Comparison of ENCODE assay signal across 8 cellular contexts in genomic region chr4:1012031-1012739, GRCh38. TPM values are rescaled to one million over a fixed set of nuclear protein-coding genes. Genes with fewer than 3 reads are reported as not detected.
DNase-seq lines count a peak whose midpoint lies in the region; ATAC-seq and TF ChIP-seq lines count a peak whose summit lies in the region.

No MANE protein-coding gene starts in this region.

- H3K36me3 ChIP-seq in Peyer's patch (no peaks in the 10 kb centered on the region), kidney epithelial cell (ENCODE audit: control insufficient read depth, insufficient read depth, low read length) (no peaks in the 10 kb centered on the region)

- no peaks in the 10 kb centered on the region for H3K27me3 ChIP-seq in Peyer's patch
- peaks cover 23% of the 10 kb centered on the region for H3K27me3 ChIP-seq in kidney epithelial cell (ENCODE audit: control insufficient read depth, insufficient read depth, low read length)

- H3K4me1 ChIP-seq in Peyer's patch, result peaks cover 0 to 31% (median 17%) of the 10 kb centered on the region in 4 donors

- peaks cover 20% of the 10 kb centered on the region for H3K27me3 Mint-ChIP-seq in activated naive CD8-positive, alpha-beta T cell treated with anti-CD3 and anti-CD28 coated beads, Interleukin-2, amount 50 U/mL, for 24 hours

- no peaks in the 10 kb centered on the region for H3K9me3 ChIP-seq in Peyer's patch

- TF ChIP-seq CTCF in Peyer's patch (IDR thresholded peaks at IDR 0.05) (no peak), kidney epithelial cell (IDR thresholded peaks at IDR 0.05; ENCODE audit: insufficient read depth, low read length, poor library complexity, severe bottlenecking) (no peak)

- ATAC-seq in activated naive CD8-positive, alpha-beta T cell treated with anti-CD3 and anti-CD28 coated beads, Interleukin-2, amount 50 U/mL, for 24 hours, result no peak
- ATAC-seq in stimulated activated effector memory CD8-positive, alpha-beta T cell treated with anti-CD3 and anti-CD28 coated beads, Interleukin-12 subunit alpha, Interleukin-12 subunit beta, amount 100 ng/mL, for 72 hours, result no peak
- no peak for ATAC-seq in GM18520 (IDR thresholded peaks at IDR 0.05; ENCODE audit: unreplicated experiment)
- no peak for ATAC-seq in HG02610 (IDR thresholded peaks at IDR 0.05; ENCODE audit: unreplicated experiment)

- TF ChIP-seq POLR2A in Peyer's patch (IDR thresholded peaks at IDR 0.05), result no peak

- peaks cover 9% of the 10 kb centered on the region for H3K4me1 Mint-ChIP-seq in activated naive CD8-positive, alpha-beta T cell treated with anti-CD3 and anti-CD28 coated beads, Interleukin-2, amount 50 U/mL, for 24 hours
- peaks cover 16% of the 10 kb centered on the region for H3K4me1 Mint-ChIP-seq in stimulated activated effector memory CD8-positive, alpha-beta T cell treated with anti-CD3 and anti-CD28 coated beads, Interleukin-12 subunit alpha, Interleukin-12 subunit beta, amount 100 ng/mL, for 72 hours

- DNase-seq in GM03348 (ENCODE audit: low spot score), result peak; percentile 68
- peak; percentile 38 to 75 (median 66) for DNase-seq in Peyer's patch
- peak; percentile 35 for DNase-seq in activated naive CD8-positive, alpha-beta T cell treated with anti-CD3 and anti-CD28 coated beads, Interleukin-2, amount 50 U/mL, for 24 hours
- DNase-seq in kidney epithelial cell (ENCODE audit: low read depth), result no peak
- DNase-seq in stimulated activated effector memory CD8-positive, alpha-beta T cell treated with anti-CD3 and anti-CD28 coated beads, Interleukin-12 subunit alpha, Interleukin-12 subunit beta, amount 100 ng/mL, for 72 hours (ENCODE audit: low spot score in 2 of 2), result no peak
- DNase-seq in medulla oblongata (ENCODE audit: extremely low spot score), result no peak

- no peaks in the 10 kb centered on the region for H3K36me3 Mint-ChIP-seq in activated naive CD8-positive, alpha-beta T cell treated with anti-CD3 and anti-CD28 coated beads, Interleukin-2, amount 50 U/mL, for 24 hours (ENCODE audit: low read depth)
- H3K36me3 Mint-ChIP-seq in stimulated activated effector memory CD8-positive, alpha-beta T cell treated with anti-CD3 and anti-CD28 coated beads, Interleukin-12 subunit alpha, Interleukin-12 subunit beta, amount 100 ng/mL, for 72 hours, result peaks cover 7% of the 10 kb centered on the region

- H3K27ac ChIP-seq in Peyer's patch, result peak overlapping the region in 2 of 4 donors; percentile 38 to 96

- peak overlapping the region; percentile 42 to 70 (median 65) for H3K4me3 ChIP-seq in Peyer's patch
- peak overlapping the region; percentile 59 for H3K4me3 ChIP-seq in kidney epithelial cell (ENCODE audit: low read depth, low read length)

- H3K9me3 Mint-ChIP-seq in activated naive CD8-positive, alpha-beta T cell treated with anti-CD3 and anti-CD28 coated beads, Interleukin-2, amount 50 U/mL, for 24 hours, result no peaks in the 10 kb centered on the region
- no peaks in the 10 kb centered on the region for H3K9me3 Mint-ChIP-seq in stimulated activated effector memory CD8-positive, alpha-beta T cell treated with anti-CD3 and anti-CD28 coated beads, Interleukin-12 subunit alpha, Interleukin-12 subunit beta, amount 100 ng/mL, for 72 hours

- H3K4me3 Mint-ChIP-seq in activated naive CD8-positive, alpha-beta T cell treated with anti-CD3 and anti-CD28 coated beads, Interleukin-2, amount 50 U/mL, for 24 hours, result peak overlapping the region; percentile 40
- peak overlapping the region; percentile 47 for H3K4me3 Mint-ChIP-seq in stimulated activated effector memory CD8-positive, alpha-beta T cell treated with anti-CD3 and anti-CD28 coated beads, Interleukin-12 subunit alpha, Interleukin-12 subunit beta, amount 100 ng/mL, for 72 hours

- no peak overlapping the region for H3K27ac Mint-ChIP-seq in activated naive CD8-positive, alpha-beta T cell treated with anti-CD3 and anti-CD28 coated beads, Interleukin-2, amount 50 U/mL, for 24 hours
- no peak overlapping the region for H3K27ac Mint-ChIP-seq in stimulated activated effector memory CD8-positive, alpha-beta T cell treated with anti-CD3 and anti-CD28 coated beads, Interleukin-12 subunit alpha, Interleukin-12 subunit beta, amount 100 ng/mL, for 72 hours

RNA-seq across cellular contexts. Expression of gene FGFRL1, which starts 0.8 kb away (rescaled TPM):
- total RNA-seq in Peyer's patch (10 to 100 TPM; 10.3 to 29.7 (median 26.8) TPM), kidney epithelial cell (39.2 and 41.9 TPM in 2 replicates)

RNA-seq across cellular contexts. Expression of gene SLC26A1, which starts 19.0 kb away (rescaled TPM):
- 10 to 100 TPM in 3 of 4 donors, under 1 TPM in 1; 0.83 to 35.7 (median 24.3) TPM for total RNA-seq in Peyer's patch
- total RNA-seq in kidney epithelial cell, result 0.38 and 0.96 TPM in 2 replicates

RNA-seq across cellular contexts. Expression of gene IDUA, which starts 25.3 kb away (rescaled TPM):
- 100 to 1,000 TPM in 1 of 4 donors, 10 to 100 TPM in 3; 40.4 to 114 (median 71.4) TPM for total RNA-seq in Peyer's patch
- 7.1 and 18.1 TPM in 2 replicates for total RNA-seq in kidney epithelial cell

RNA-seq across cellular contexts. Expression of gene DGKQ, which starts 38.8 kb away (rescaled TPM):
- 100 to 1,000 TPM in 2 of 4 donors, 10 to 100 TPM in 2; 32.2 to 119 (median 101) TPM for total RNA-seq in Peyer's patch
- 14.8 and 17.3 TPM in 2 replicates for total RNA-seq in kidney epithelial cell

Comparison
In these comparisons a context has a peak if more than half of its experiments do, and no peak if none do; other contexts are left out.
1. DNase-seq: peak in GM03348 (single experiment), Peyer's patch (3 of 3) and activated naive CD8-positive, alpha-beta T cell treated with anti-CD3 and anti-CD28 coated beads, Interleukin-2, amount 50 U/mL, for 24 hours (single experiment); none in kidney epithelial cell (single experiment), stimulated activated effector memory CD8-positive, alpha-beta T cell treated with anti-CD3 and anti-CD28 coated beads, Interleukin-12 subunit alpha, Interleukin-12 subunit beta, amount 100 ng/mL, for 72 hours (0 of 2) and medulla oblongata (single experiment).